Comparison of ENCODE assay signal across 7 cellular contexts in the genomic region with DNA sequence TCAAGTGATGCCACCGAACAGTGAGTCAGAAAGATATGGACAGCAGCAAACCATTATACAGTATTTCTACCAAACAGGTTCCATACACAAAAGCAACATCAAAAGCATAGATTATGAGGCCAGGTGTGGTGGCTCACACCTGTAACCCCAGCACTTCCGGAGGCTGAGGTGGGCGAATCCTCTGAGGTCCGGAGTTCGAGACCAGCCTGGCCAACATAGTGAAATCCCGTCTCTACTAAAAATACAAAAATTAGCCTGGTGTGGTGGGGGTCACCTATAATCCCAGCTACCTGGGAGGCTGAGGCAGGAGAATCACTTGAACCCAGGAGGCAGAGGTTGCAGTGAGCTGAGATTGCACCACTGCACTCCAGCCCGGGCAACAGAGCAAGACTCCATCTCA. TPM values are rescaled to one million over a fixed set of nuclear protein-coding genes. Genes with fewer than 3 reads are reported as not detected.
A peak's percentile ranks its signal among the peaks of the same experiment; 100 is the strongest.
DNase-seq lines count a peak whose midpoint lies in the region; ATAC-seq lines count a peak whose summit lies in the region.
"Not testable (repeated sequence)": the region's sequence is repeated elsewhere in the genome, so short reads cannot be mapped to it uniquely, and the experiment has no call there.

No MANE protein-coding gene starts in this region.

- POLR2A ChIA-PET in T-cell (lab: Charles Lee); activated CD4-positive, alpha-beta memory T cell treated with anti-CD3 and anti-CD28 coated beads, Interleukin-2, amount 10 ng/mL, durations not matched to agents 7 days and 5 days (lab: Charles Lee): not testable (repeated sequence)
- POLR2A ChIA-PET in naive thymus-derived CD8-positive, alpha-beta T cell (lab: Charles Lee), result interaction anchor here (2.9 to 4.8 kb wide), 2 partner anchors 10 to 48 kb away, joined by 15 to 40 read pairs; no protein-coding TSS in a partner anchor

- H3K9me3 Mint-ChIP-seq in T-cell; activated CD4-positive, alpha-beta memory T cell treated with anti-CD3 and anti-CD28 coated beads, Interleukin-2, amount 10 ng/mL, durations not matched to agents 7 days and 5 days; activated T-helper 17 cell treated with anti-CD3 and anti-CD28 coated beads, Interleukin-2, amount 50 U/mL, for 72 hours; stimulated activated naive B cell treated with anti-CD40 and anti-IgM and Interleukin-4, amounts not matched to agents 10 μg/mL and 1 μg/mL and 100 μg/mL, for 72 hours: not testable (repeated sequence)
- H3K9me3 Mint-ChIP-seq in naive thymus-derived CD8-positive, alpha-beta T cell, result peaks cover 0 to 14% (median 4%) of the 10 kb centered on the region in 9 donors

- H3K36me3 Mint-ChIP-seq in T-cell, result peaks cover 23% of the 10 kb centered on the region
- H3K36me3 Mint-ChIP-seq in activated CD4-positive, alpha-beta memory T cell treated with anti-CD3 and anti-CD28 coated beads, Interleukin-2, amount 10 ng/mL, durations not matched to agents 7 days and 5 days (ENCODE audit: low read depth), result peaks cover 18% of the 10 kb centered on the region
- H3K36me3 Mint-ChIP-seq in activated T-helper 17 cell treated with anti-CD3 and anti-CD28 coated beads, Interleukin-2, amount 50 U/mL, for 72 hours (ENCODE audit: low read depth), result peaks cover 13% of the 10 kb centered on the region
- H3K36me3 Mint-ChIP-seq in naive thymus-derived CD8-positive, alpha-beta T cell, result peaks cover 4 to 21% (median 19%) of the 10 kb centered on the region in 3 donors
- peaks cover 9 to 13% of the 10 kb centered on the region in 2 donors for H3K36me3 Mint-ChIP-seq in stimulated activated naive B cell treated with anti-CD40 and anti-IgM and Interleukin-4, amounts not matched to agents 10 μg/mL and 1 μg/mL and 100 μg/mL, for 72 hours

- peaks cover 56 to 81% (median 72%) of the 10 kb centered on the region in 3 donors for H3K4me1 Mint-ChIP-seq in T-cell
- H3K4me1 Mint-ChIP-seq in activated CD4-positive, alpha-beta memory T cell treated with anti-CD3 and anti-CD28 coated beads, Interleukin-2, amount 10 ng/mL, durations not matched to agents 7 days and 5 days, result peaks cover 55% of the 10 kb centered on the region
- H3K4me1 Mint-ChIP-seq in activated T-helper 17 cell treated with anti-CD3 and anti-CD28 coated beads, Interleukin-2, amount 50 U/mL, for 72 hours, result peaks cover 39% of the 10 kb centered on the region
- H3K4me1 Mint-ChIP-seq in naive thymus-derived CD8-positive, alpha-beta T cell, result peaks cover 43 to 82% (median 71%) of the 10 kb centered on the region in 4 donors
- H3K4me1 Mint-ChIP-seq in stimulated activated naive B cell treated with anti-CD40 and anti-IgM and Interleukin-4, amounts not matched to agents 10 μg/mL and 1 μg/mL and 100 μg/mL, for 72 hours, result peaks cover 55 to 66% of the 10 kb centered on the region in 2 donors

- H3K4me3 Mint-ChIP-seq in T-cell, result peak overlapping the region; percentile 98 to 100 (median 100)
- H3K4me3 Mint-ChIP-seq in activated CD4-positive, alpha-beta memory T cell treated with anti-CD3 and anti-CD28 coated beads, Interleukin-2, amount 10 ng/mL, durations not matched to agents 7 days and 5 days, result peak overlapping the region; percentile 71
- H3K4me3 Mint-ChIP-seq in activated T-helper 17 cell treated with anti-CD3 and anti-CD28 coated beads, Interleukin-2, amount 50 U/mL, for 72 hours, result peak overlapping the region; percentile 77
- peak overlapping the region; percentile 92 to 99 (median 98) for H3K4me3 Mint-ChIP-seq in naive thymus-derived CD8-positive, alpha-beta T cell
- not testable (repeated sequence) for H3K4me3 Mint-ChIP-seq in stimulated activated naive B cell treated with anti-CD40 and anti-IgM and Interleukin-4, amounts not matched to agents 10 μg/mL and 1 μg/mL and 100 μg/mL, for 72 hours

- H3K27me3 Mint-ChIP-seq in T-cell; activated CD4-positive, alpha-beta memory T cell treated with anti-CD3 and anti-CD28 coated beads, Interleukin-2, amount 10 ng/mL, durations not matched to agents 7 days and 5 days; activated T-helper 17 cell treated with anti-CD3 and anti-CD28 coated beads, Interleukin-2, amount 50 U/mL, for 72 hours; naive thymus-derived CD8-positive, alpha-beta T cell; stimulated activated naive B cell treated with anti-CD40 and anti-IgM and Interleukin-4, amounts not matched to agents 10 μg/mL and 1 μg/mL and 100 μg/mL, for 72 hours: not testable (repeated sequence)

- CTCF ChIA-PET in T-cell (lab: Charles Lee), result interaction anchor here in 1 of 2 donors (0.7 kb wide), 1 partner anchor 265 kb away, joined by 4 read pairs; no protein-coding TSS in a partner anchor
- CTCF ChIA-PET in activated CD4-positive, alpha-beta memory T cell treated with anti-CD3 and anti-CD28 coated beads, Interleukin-2, amount 10 ng/mL, durations not matched to agents 7 days and 5 days (lab: Charles Lee), result not testable (repeated sequence)

- ATAC-seq in T-cell (replicated peaks in 1 of 4); activated T-helper 17 cell treated with anti-CD3 and anti-CD28 coated beads, Interleukin-2, amount 50 U/mL, for 72 hours (replicated peaks); naive thymus-derived CD8-positive, alpha-beta T cell; stimulated activated naive B cell treated with anti-CD40 and anti-IgM and Interleukin-4, amounts not matched to agents 10 μg/mL and 1 μg/mL and 100 μg/mL, for 72 hours (replicated peaks): not testable (repeated sequence)

- DNase-seq in DMS53 (lab: John Stamatoyannopoulos, UW), result peak; percentile 48
- not testable (repeated sequence) for DNase-seq in T-cell; activated CD4-positive, alpha-beta memory T cell treated with anti-CD3 and anti-CD28 coated beads, Interleukin-2, amount 10 ng/mL, durations not matched to agents 7 days and 5 days; naive thymus-derived CD8-positive, alpha-beta T cell; stimulated activated naive B cell treated with anti-CD40 and anti-IgM and Interleukin-4, amounts not matched to agents 10 μg/mL and 1 μg/mL and 100 μg/mL, for 72 hours
- peak; percentile 3 for DNase-seq in central memory CD4-positive, alpha-beta T cell

- H3K27ac Mint-ChIP-seq in T-cell, result peak overlapping the region; percentile 99
- H3K27ac Mint-ChIP-seq in activated CD4-positive, alpha-beta memory T cell treated with anti-CD3 and anti-CD28 coated beads, Interleukin-2, amount 10 ng/mL, durations not matched to agents 7 days and 5 days, result not testable (repeated sequence)
- peak overlapping the region; percentile 76 for H3K27ac Mint-ChIP-seq in activated T-helper 17 cell treated with anti-CD3 and anti-CD28 coated beads, Interleukin-2, amount 50 U/mL, for 72 hours
- H3K27ac Mint-ChIP-seq in naive thymus-derived CD8-positive, alpha-beta T cell, result peak overlapping the region; percentile 95 to 100 (median 99)
- H3K27ac Mint-ChIP-seq in stimulated activated naive B cell treated with anti-CD40 and anti-IgM and Interleukin-4, amounts not matched to agents 10 μg/mL and 1 μg/mL and 100 μg/mL, for 72 hours, result peak overlapping the region; percentile 79

RNA-seq across cellular contexts. Expression of gene ARHGEF18, which starts 1.7 kb away (rescaled TPM):
- total RNA-seq in T-cell, result 100 to 1,000 TPM; 111 to 145 (median 126) TPM
- 10 to 100 TPM; 31.9 to 36.0 TPM for total RNA-seq in activated CD4-positive, alpha-beta memory T cell treated with anti-CD3 and anti-CD28 coated beads, Interleukin-2, amount 10 ng/mL, durations not matched to agents 7 days and 5 days
- total RNA-seq in activated T-helper 17 cell treated with anti-CD3 and anti-CD28 coated beads, Interleukin-2, amount 50 U/mL, for 72 hours, result 10 to 100 TPM; 47.8 to 58.6 TPM
- total RNA-seq in naive thymus-derived CD8-positive, alpha-beta T cell, result 100 to 1,000 TPM; 118 to 140 TPM
- 10 to 100 TPM in 1 of 3 donors, 1 to 10 TPM in 2; 3.2 to 10.6 (median 5.6) TPM for polyA plus RNA-seq in naive thymus-derived CD8-positive, alpha-beta T cell

RNA-seq across cellular contexts. Expression of gene INSR, which starts 52.8 kb away (rescaled TPM):
- 1 to 10 TPM; 2.4 to 3.8 (median 2.6) TPM for total RNA-seq in T-cell
- 1 to 10 TPM in 1 of 2 experiments, under 1 TPM in 1; 0.90 to 1.3 TPM for total RNA-seq in activated CD4-positive, alpha-beta memory T cell treated with anti-CD3 and anti-CD28 coated beads, Interleukin-2, amount 10 ng/mL, durations not matched to agents 7 days and 5 days
- 1 to 10 TPM in 1 of 2 donors, under 1 TPM in 1; 0.69 to 5.0 TPM for total RNA-seq in activated T-helper 17 cell treated with anti-CD3 and anti-CD28 coated beads, Interleukin-2, amount 50 U/mL, for 72 hours
- total RNA-seq in naive thymus-derived CD8-positive, alpha-beta T cell, result 1 to 10 TPM in 1 of 2 experiments, under 1 TPM in 1; 0.60 to 1.4 TPM
- under 1 TPM in 2 of 3 donors, not detected in 1; 0.14 to 0.30 TPM for polyA plus RNA-seq in naive thymus-derived CD8-positive, alpha-beta T cell
